Comparison of ENCODE assay signal across 1 cellular context in the genomic region with DNA sequence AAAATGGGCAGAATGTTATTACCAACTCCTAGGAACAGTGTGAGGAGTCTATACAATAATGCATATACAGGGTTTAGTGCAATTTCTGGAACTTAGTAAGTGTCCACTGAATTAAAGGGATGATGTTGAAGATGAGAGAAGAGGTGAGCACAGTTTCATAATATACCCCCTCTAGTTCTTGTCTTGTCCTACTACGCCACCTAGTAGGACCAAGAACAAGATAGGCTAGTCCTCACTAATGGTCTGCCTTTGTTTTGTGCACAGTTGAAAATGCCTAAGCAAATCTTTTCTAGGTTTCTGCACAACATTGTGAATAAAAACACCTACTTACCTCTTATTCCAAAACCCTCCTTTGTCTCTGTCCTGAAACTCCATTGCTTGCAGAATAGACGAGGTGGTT.
TF ChIP-seq lines count a peak whose summit lies in the region.

No MANE protein-coding gene starts in this region.

TF ChIP-seq in GM23338, 12 proteins besides CTCF, POLR2A, EP300 and RAD21 (continued from another document):
- no peak for TF ChIP-seq ZNF462 (CRISPR knock-in tag; IDR thresholded peaks at IDR 0.05)
- no peak for TF ChIP-seq JUNB (IDR thresholded peaks at IDR 0.05; ENCODE audit: unreplicated experiment)
- no peak for TF ChIP-seq STAT1 (IDR thresholded peaks at IDR 0.05; ENCODE audit: unreplicated experiment)
- TF ChIP-seq NANOG (IDR thresholded peaks at IDR 0.05; ENCODE audit: borderline replicate concordance) = no peak
- no peak for TF ChIP-seq ZNF114 (CRISPR knock-in tag; IDR thresholded peaks at IDR 0.05)
- TF ChIP-seq, protein P1, sequence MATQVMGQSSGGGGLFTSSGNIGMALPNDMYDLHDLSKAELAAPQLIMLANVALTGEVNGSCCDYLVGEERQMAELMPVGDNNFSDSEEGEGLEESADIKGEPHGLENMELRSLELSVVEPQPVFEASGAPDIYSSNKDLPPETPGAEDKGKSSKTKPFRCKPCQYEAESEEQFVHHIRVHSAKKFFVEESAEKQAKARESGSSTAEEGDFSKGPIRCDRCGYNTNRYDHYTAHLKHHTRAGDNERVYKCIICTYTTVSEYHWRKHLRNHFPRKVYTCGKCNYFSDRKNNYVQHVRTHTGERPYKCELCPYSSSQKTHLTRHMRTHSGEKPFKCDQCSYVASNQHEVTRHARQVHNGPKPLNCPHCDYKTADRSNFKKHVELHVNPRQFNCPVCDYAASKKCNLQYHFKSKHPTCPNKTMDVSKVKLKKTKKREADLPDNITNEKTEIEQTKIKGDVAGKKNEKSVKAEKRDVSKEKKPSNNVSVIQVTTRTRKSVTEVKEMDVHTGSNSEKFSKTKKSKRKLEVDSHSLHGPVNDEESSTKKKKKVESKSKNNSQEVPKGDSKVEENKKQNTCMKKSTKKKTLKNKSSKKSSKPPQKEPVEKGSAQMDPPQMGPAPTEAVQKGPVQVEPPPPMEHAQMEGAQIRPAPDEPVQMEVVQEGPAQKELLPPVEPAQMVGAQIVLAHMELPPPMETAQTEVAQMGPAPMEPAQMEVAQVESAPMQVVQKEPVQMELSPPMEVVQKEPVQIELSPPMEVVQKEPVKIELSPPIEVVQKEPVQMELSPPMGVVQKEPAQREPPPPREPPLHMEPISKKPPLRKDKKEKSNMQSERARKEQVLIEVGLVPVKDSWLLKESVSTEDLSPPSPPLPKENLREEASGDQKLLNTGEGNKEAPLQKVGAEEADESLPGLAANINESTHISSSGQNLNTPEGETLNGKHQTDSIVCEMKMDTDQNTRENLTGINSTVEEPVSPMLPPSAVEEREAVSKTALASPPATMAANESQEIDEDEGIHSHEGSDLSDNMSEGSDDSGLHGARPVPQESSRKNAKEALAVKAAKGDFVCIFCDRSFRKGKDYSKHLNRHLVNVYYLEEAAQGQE (IDR thresholded peaks at IDR 0.05; ENCODE audit: unreplicated experiment) = no peak
